ENCODE assay signal across 3 cellular contexts in genomic region chr10:56116684-56117083, GRCh38.
TF ChIP-seq lines count a peak whose summit lies in the region.

No MANE protein-coding gene starts in this region.

TF ChIP-seq in SK-N-SH, 30 proteins besides CTCF, POLR2A, EP300 and RAD21 (continued from another document):
- TF ChIP-seq YY1 (IDR thresholded peaks at IDR 0.05; ENCODE audit: low read depth) (no peak), USF1 (IDR thresholded peaks at IDR 0.05; ENCODE audit: borderline replicate concordance, low read depth) (no peak), RCOR1 (IDR thresholded peaks at IDR 0.05; ENCODE audit: low read length) (no peak), MEF2A (IDR thresholded peaks at IDR 0.05; ENCODE audit: borderline replicate concordance, low read depth) (no peak), GATA2 (CRISPR knock-in tag; IDR thresholded peaks at IDR 0.05) (no peak), SMC3 (IDR thresholded peaks at IDR 0.05; ENCODE audit: low read depth, low read length) (no peak), FOXM1 (IDR thresholded peaks at IDR 0.05; ENCODE audit: low read depth) (no peak), TAF1 (IDR thresholded peaks at IDR 0.05; ENCODE audit: borderline replicate concordance, low read depth, low read length) (no peak)
- TF ChIP-seq, protein P1, sequence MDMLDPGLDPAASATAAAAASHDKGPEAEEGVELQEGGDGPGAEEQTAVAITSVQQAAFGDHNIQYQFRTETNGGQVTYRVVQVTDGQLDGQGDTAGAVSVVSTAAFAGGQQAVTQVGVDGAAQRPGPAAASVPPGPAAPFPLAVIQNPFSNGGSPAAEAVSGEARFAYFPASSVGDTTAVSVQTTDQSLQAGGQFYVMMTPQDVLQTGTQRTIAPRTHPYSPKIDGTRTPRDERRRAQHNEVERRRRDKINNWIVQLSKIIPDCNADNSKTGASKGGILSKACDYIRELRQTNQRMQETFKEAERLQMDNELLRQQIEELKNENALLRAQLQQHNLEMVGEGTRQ (IDR thresholded peaks at IDR 0.05; ENCODE audit: borderline replicate concordance, low read depth, low read length), result no peak
TF ChIP-seq in SK-N-SH: peak in this region for 0.

TF ChIP-seq in SK-N-SH treated with all-trans-retinoic acid at 6 μM for 48 hours, 23 proteins besides CTCF, POLR2A, EP300 and RAD21:
- TF ChIP-seq BACH2 (CRISPR knock-in tag; IDR thresholded peaks at IDR 0.05; ENCODE audit: borderline replicate concordance), result no peak
- TF ChIP-seq ZNF565 (CRISPR knock-in tag; conservative IDR thresholded peaks at IDR 0.05; ENCODE audit: low read depth), result no peak
- no peak for TF ChIP-seq PPARA (CRISPR knock-in tag; IDR thresholded peaks at IDR 0.05; ENCODE audit: borderline replicate concordance)
- no peak for TF ChIP-seq POU6F1 (CRISPR knock-in tag; IDR thresholded peaks at IDR 0.05; ENCODE audit: borderline replicate concordance, low read depth)
- no peak for TF ChIP-seq ISL1 (CRISPR knock-in tag; IDR thresholded peaks at IDR 0.05)
- TF ChIP-seq OSR1 (CRISPR knock-in tag; IDR thresholded peaks at IDR 0.05), result no peak
- no peak for TF ChIP-seq CSDC2 (CRISPR knock-in tag; IDR thresholded peaks at IDR 0.05)
- no peak for TF ChIP-seq ESRRG (CRISPR knock-in tag; IDR thresholded peaks at IDR 0.05)
- TF ChIP-seq ZNF8 (CRISPR knock-in tag; IDR thresholded peaks at IDR 0.05), result no peak
- no peak for TF ChIP-seq GLIS3 (CRISPR knock-in tag; IDR thresholded peaks at IDR 0.05)
- TF ChIP-seq ZFP3 (CRISPR knock-in tag; IDR thresholded peaks at IDR 0.05), result no peak
- TF ChIP-seq ZC3H10 (CRISPR knock-in tag; IDR thresholded peaks at IDR 0.05), result no peak
- TF ChIP-seq CSRNP3 (CRISPR knock-in tag; IDR thresholded peaks at IDR 0.05), result no peak
- TF ChIP-seq PATZ1 (CRISPR knock-in tag; IDR thresholded peaks at IDR 0.05; ENCODE audit: borderline replicate concordance), result no peak
- TF ChIP-seq, protein P2, sequence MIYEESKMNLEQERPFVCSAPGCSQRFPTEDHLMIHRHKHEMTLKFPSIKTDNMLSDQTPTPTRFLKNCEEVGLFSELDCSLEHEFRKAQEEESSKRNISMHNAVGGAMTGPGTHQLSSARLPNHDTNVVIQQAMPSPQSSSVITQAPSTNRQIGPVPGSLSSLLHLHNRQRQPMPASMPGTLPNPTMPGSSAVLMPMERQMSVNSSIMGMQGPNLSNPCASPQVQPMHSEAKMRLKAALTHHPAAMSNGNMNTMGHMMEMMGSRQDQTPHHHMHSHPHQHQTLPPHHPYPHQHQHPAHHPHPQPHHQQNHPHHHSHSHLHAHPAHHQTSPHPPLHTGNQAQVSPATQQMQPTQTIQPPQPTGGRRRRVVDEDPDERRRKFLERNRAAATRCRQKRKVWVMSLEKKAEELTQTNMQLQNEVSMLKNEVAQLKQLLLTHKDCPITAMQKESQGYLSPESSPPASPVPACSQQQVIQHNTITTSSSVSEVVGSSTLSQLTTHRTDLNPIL (CRISPR knock-in tag; IDR thresholded peaks at IDR 0.05; ENCODE audit: low read depth), result no peak
- TF ChIP-seq ARNTL (CRISPR knock-in tag; IDR thresholded peaks at IDR 0.05; ENCODE audit: borderline replicate concordance, low read depth), result no peak
- no peak for TF ChIP-seq SNAI2 (CRISPR knock-in tag; IDR thresholded peaks at IDR 0.05)
- no peak for TF ChIP-seq TCF4 (CRISPR knock-in tag; IDR thresholded peaks at IDR 0.05; ENCODE audit: borderline replicate concordance)

TF ChIP-seq in H1, 55 proteins besides CTCF, POLR2A, EP300 and RAD21 (continued from another document):
- no peak for TF ChIP-seq HDAC6 (IDR thresholded peaks at IDR 0.05; ENCODE audit: low read depth, low read length)
- no peak for TF ChIP-seq SRF (IDR thresholded peaks at IDR 0.05; ENCODE audit: low read depth, low read length)
- no peak for TF ChIP-seq EGR1 (IDR thresholded peaks at IDR 0.05; ENCODE audit: borderline replicate concordance, low read depth, low read length)
- no peak for TF ChIP-seq HDAC2 (IDR thresholded peaks at IDR 0.05; ENCODE audit: borderline replicate concordance in 1 of 2, low read depth in 2 of 2, low read length in 2 of 2)
- no peak for TF ChIP-seq KDM1A (IDR thresholded peaks at IDR 0.05; ENCODE audit: borderline replicate concordance, low read length)
- no peak for TF ChIP-seq TBP (IDR thresholded peaks at IDR 0.05; ENCODE audit: low read depth, low read length)
- TF ChIP-seq FOSL1 (IDR thresholded peaks at IDR 0.05; ENCODE audit: insufficient read depth, low read depth, low read length), result no peak
- TF ChIP-seq, protein P3, sequence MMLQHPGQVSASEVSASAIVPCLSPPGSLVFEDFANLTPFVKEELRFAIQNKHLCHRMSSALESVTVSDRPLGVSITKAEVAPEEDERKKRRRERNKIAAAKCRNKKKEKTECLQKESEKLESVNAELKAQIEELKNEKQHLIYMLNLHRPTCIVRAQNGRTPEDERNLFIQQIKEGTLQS (IDR thresholded peaks at IDR 0.05; ENCODE audit: insufficient read depth, low read depth, low read length), result no peak
- no peak for TF ChIP-seq MAFK (IDR thresholded peaks at IDR 0.05; ENCODE audit: low read depth, low read length)
- TF ChIP-seq GABPA (IDR thresholded peaks at IDR 0.05; ENCODE audit: borderline replicate concordance, insufficient read depth, low read length), result no peak
- TF ChIP-seq SIN3A (conservative IDR thresholded peaks at IDR 0.05 in 1 of 2, IDR thresholded peaks at IDR 0.05 in 1 of 2; ENCODE audit: low read depth in 1 of 2, low read length in 2 of 2), result no peak
- no peak for TF ChIP-seq ASH2L (IDR thresholded peaks at IDR 0.05; ENCODE audit: low read length)
- no peak for TF ChIP-seq CREB1 (IDR thresholded peaks at IDR 0.05)
